In the genomic region with DNA sequence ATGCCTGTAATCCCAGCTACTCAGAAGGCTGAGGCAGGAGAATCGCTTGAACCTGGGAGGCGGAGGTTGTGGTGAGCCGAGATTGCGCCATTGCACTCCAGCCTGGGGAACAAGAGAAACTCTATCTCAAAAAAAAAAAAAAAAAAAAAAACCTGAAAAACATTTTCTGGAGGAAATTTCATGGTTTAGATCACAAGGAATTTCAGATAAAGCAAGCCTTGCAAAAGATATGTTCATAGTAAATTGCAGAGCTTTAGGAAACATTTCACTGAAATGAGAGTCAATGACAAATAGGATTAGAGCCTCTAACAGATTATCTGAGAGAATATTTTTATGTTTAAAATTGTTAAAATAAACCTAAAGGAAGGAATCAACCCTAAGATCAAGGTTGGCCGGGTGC, we compare ENCODE assay signal across 1 cellular context.
TF ChIP-seq lines count a peak whose summit lies in the region.

No MANE protein-coding gene starts in this region.

TF ChIP-seq in K562, 482 proteins besides CTCF, POLR2A, EP300 and RAD21:
- TF ChIP-seq, protein P1, sequence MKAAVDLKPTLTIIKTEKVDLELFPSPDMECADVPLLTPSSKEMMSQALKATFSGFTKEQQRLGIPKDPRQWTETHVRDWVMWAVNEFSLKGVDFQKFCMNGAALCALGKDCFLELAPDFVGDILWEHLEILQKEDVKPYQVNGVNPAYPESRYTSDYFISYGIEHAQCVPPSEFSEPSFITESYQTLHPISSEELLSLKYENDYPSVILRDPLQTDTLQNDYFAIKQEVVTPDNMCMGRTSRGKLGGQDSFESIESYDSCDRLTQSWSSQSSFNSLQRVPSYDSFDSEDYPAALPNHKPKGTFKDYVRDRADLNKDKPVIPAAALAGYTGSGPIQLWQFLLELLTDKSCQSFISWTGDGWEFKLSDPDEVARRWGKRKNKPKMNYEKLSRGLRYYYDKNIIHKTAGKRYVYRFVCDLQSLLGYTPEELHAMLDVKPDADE (conservative IDR thresholded peaks at IDR 0.05; ENCODE audit: control insufficient read depth, low read depth, low read length): no peak
- peak; percentile 59; the same call in 1 of the 2 replicates for TF ChIP-seq CEBPB (tag; IDR thresholded peaks at IDR 0.05)
TF ChIP-seq in K562: peak in this region for 1.
